ENCODE assay signal across 8 cellular contexts in genomic region chr1:109112056-109112651, GRCh38. TPM values are rescaled to one million over a fixed set of nuclear protein-coding genes. Genes with fewer than 3 reads are reported as not detected.
DNase-seq lines count a peak whose midpoint lies in the region; ATAC-seq and TF ChIP-seq lines count a peak whose summit lies in the region.

No MANE protein-coding gene starts in this region.

- POLR2A ChIA-PET in MCF 10A (lab: Yijun Ruan, JAX) = interaction anchor here (0.6 to 2.3 kb wide), 7 partner anchors 12 to 184 kb away, joined by 3 to 23 read pairs (median 3); no protein-coding TSS in a partner anchor

- no peak overlapping the region for H3K27ac Mint-ChIP-seq in MCF 10A (ENCODE audit: low read depth, unreplicated experiment)

- CTCF ChIA-PET in MCF 10A (lab: Yijun Ruan, JAX) = interaction anchor here (0.6 to 3.4 kb wide), 35 partner anchors 8 to 791 kb away, joined by 3 to 19 read pairs (median 5); partner anchors contain the start of genes CLCC1 and TAF13

- no peaks in the 10 kb centered on the region for H3K9me3 Mint-ChIP-seq in MCF 10A (ENCODE audit: unreplicated experiment)

- no peaks in the 10 kb centered on the region for H3K9me2 ChIP-seq in MM.1S (replicated peaks; ENCODE audit: insufficient read depth, low read length)

- peak overlapping the region; percentile 58; the same call in 1 of the 2 replicates for H2AFZ ChIP-seq in MM.1S (ENCODE audit: low read length)

- TF ChIP-seq CTCF in MM.1S (IDR thresholded peaks at IDR 0.05; ENCODE audit: low read length) = peak; percentile 34
- peak; percentile 46 for TF ChIP-seq CTCF in MCF 10A (IDR thresholded peaks at IDR 0.05; ENCODE audit: unreplicated experiment)
- TF ChIP-seq CTCF in uterus (IDR thresholded peaks at IDR 0.05) = no peak

- H3K27me3 Mint-ChIP-seq in MCF 10A (ENCODE audit: insufficient read depth, unreplicated experiment) = peaks cover 29% of the 10 kb centered on the region

- no TSS peak for BruUV-seq in MCF 10A (replicated peaks; lab: Mats Ljungman, UMichigan)

- H3K9me3 ChIP-seq in BLaER1 (no peaks in the 10 kb centered on the region), MM.1S (replicated peaks; ENCODE audit: insufficient read depth, low read length) (no peaks in the 10 kb centered on the region), uterus (no peaks in the 10 kb centered on the region)

- intact Hi-C loops in MCF 10A (cut with micrococcal nuclease) = loop anchor here (1.0 to 10.0 kb wide), 9 partner anchors 81 to 1327 kb away; partner anchors contain the start of genes CLCC1, PRPF38B and SORT1
- intact Hi-C loops in uterus (cut with DNase I; ENCODE audit: low total_unique reads) = no loop called here

- H3K4me2 ChIP-seq in BLaER1 = peak overlapping the region; percentile 89
- H3K4me2 ChIP-seq in MM.1S (ENCODE audit: low read depth, low read length) = peak overlapping the region; percentile 84

- H3K4me3 ChIP-seq in BLaER1 (0 out of 2 replicates have a peak overlapping the region, but pooled peaks have one; percentile 61), MM.1S (ENCODE audit: low read length) (peak overlapping the region; percentile 33; the same call in 1 of the 2 replicates), uterus (peak overlapping the region; percentile 0 to 27)

- no peak overlapping the region for H3K27ac ChIP-seq in BLaER1
- no peak overlapping the region for H3K27ac ChIP-seq in MM.1S (ENCODE audit: low read length)
- peak overlapping the region in 1 of 2 donors; percentile 26 for H3K27ac ChIP-seq in uterus

- peaks cover 41% of the 10 kb centered on the region for H3K27me3 ChIP-seq in BLaER1
- no peaks in the 10 kb centered on the region; the same call in 1 of the 2 replicates for H3K27me3 ChIP-seq in MM.1S (replicated peaks; ENCODE audit: insufficient read depth, low read length)
- H3K27me3 ChIP-seq in uterus = peaks cover 3 to 15% of the 10 kb centered on the region in 2 donors

- H3K36me3 ChIP-seq in BLaER1 (no peaks in the 10 kb centered on the region), MM.1S (replicated peaks; ENCODE audit: insufficient read depth, low read length) (no peaks in the 10 kb centered on the region), uterus (no peaks in the 10 kb centered on the region)

- no peak overlapping the region for H3K4me3 Mint-ChIP-seq in MCF 10A (ENCODE audit: unreplicated experiment)

- TF ChIP-seq POLR2A in uterus (IDR thresholded peaks at IDR 0.05) = no peak

- H3K4me1 ChIP-seq in BLaER1 = peaks cover 25% of the 10 kb centered on the region
- H3K4me1 ChIP-seq in MM.1S (ENCODE audit: low read length) = no peaks in the 10 kb centered on the region
- peaks cover 0 to 4% of the 10 kb centered on the region in 2 donors for H3K4me1 ChIP-seq in uterus

- ATAC-seq in GM18511 (IDR thresholded peaks at IDR 0.05; ENCODE audit: unreplicated experiment) = peak; percentile 46

- no peaks in the 10 kb centered on the region for H3F3A ChIP-seq in MM.1S (ENCODE audit: insufficient read depth, low read length)

- peaks cover 9% of the 10 kb centered on the region for H3K4me1 Mint-ChIP-seq in MCF 10A (ENCODE audit: insufficient read depth, unreplicated experiment)

- peaks cover 6% of the 10 kb centered on the region for H3K36me3 Mint-ChIP-seq in MCF 10A (ENCODE audit: insufficient read depth, unreplicated experiment)

- H3K79me2 ChIP-seq in MM.1S (ENCODE audit: low read length) = no peaks in the 10 kb centered on the region

- peak; percentile 17 for DNase-seq in MM.1S
- peak; percentile 56 for DNase-seq in MCF 10A (ENCODE audit: unreplicated experiment)
- peak; percentile 38 for DNase-seq in left kidney (ENCODE audit: low read depth, low spot score)
- no peak for DNase-seq in uterus
- no peak for DNase-seq in occipital lobe (lab: John Stamatoyannopoulos, UW)
- no peak for DNase-seq in NK-92 (lab: John Stamatoyannopoulos, UW; ENCODE audit: unreplicated experiment)

- H3K9ac ChIP-seq in BLaER1 (no peak overlapping the region), MM.1S (ENCODE audit: low read length) (peak overlapping the region; percentile 8; the same call in 1 of the 2 replicates)

- H4K20me1 ChIP-seq in BLaER1 (peaks cover 16% of the 10 kb centered on the region; the same call in 1 of the 2 replicates), MM.1S (ENCODE audit: insufficient read depth, low read length) (no peaks in the 10 kb centered on the region)

RNA-seq across cellular contexts. Expression of gene ELAPOR1, which starts 1.8 kb away (rescaled TPM):
- total RNA-seq in MCF 10A (2022) (0.22 and 0.58 TPM in 2 replicates), uterus (10 to 100 TPM in 1 of 4 donors, 1 to 10 TPM in 2, under 1 TPM in 1; 0.29 to 51.2 (median 2.8) TPM), occipital lobe (19.5 TPM)

RNA-seq across cellular contexts. Expression of gene TMEM167B, which starts 21.6 kb away (rescaled TPM):
- 30.2 and 34.3 TPM in 2 replicates for total RNA-seq in MCF 10A (2022)
- total RNA-seq in uterus = 10 to 100 TPM; 10.2 to 56.2 (median 36.4) TPM
- total RNA-seq in occipital lobe = 48.2 TPM

RNA-seq across cellular contexts. Expression of gene TAF13, which starts 36.4 kb away (rescaled TPM):
- 76.7 and 88.2 TPM in 2 replicates for total RNA-seq in MCF 10A (2022)
- total RNA-seq in uterus = 10 to 100 TPM in 3 of 4 donors, 1 to 10 TPM in 1; 2.0 to 56.3 (median 25.7) TPM
- 53.5 TPM for total RNA-seq in occipital lobe

Comparison
In these comparisons a context has a peak if more than half of its experiments do, and no peak if none do; other contexts are left out.
1. DNase-seq: peak in MM.1S (single experiment), MCF 10A (single experiment) and left kidney (single experiment); none in uterus (0 of 2), occipital lobe (single experiment) and NK-92 (single experiment).
2. CTCF ChIP-seq: peak in MM.1S (single experiment) and MCF 10A (single experiment); none in uterus (0 of 4).
3. Peak in every context shown above with its lines, with median percentiles within 50 percentile points of each other: H3K4me3 ChIP-seq.